ENCODE assay signal across 8 cellular contexts in the genomic region with DNA sequence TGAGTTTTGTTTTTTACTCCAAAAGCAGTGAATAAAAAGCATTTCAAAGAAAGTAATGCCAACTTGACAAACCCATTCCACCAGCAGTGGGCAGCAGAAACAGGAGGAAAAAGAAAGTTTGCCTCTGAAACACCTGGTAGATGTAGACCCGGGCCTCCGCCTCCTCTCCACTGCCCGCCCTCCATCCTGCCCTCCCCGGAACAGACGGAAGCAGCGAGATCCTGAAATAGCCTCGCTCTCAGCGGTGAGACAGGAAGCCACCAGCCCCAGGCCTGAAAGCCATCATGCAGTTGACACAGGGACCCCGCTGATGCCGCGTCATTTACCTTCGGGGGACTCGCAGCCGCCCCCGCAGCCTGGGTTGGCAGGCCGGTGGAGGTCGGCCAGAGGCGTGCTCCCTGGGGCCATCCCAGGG.
DNase-seq lines count a peak whose midpoint lies in the region; ATAC-seq and TF ChIP-seq lines count a peak whose summit lies in the region.

No MANE protein-coding gene starts in this region.

- DNase-seq in WERI-Rb-1 (no peak), colonic mucosa (peak; percentile 38), kidney glomerular epithelial cell (lab: John Stamatoyannopoulos, UW) (no peak), NCI-H1930 (lab: John Stamatoyannopoulos, UW) (no peak)

- intact Hi-C loops in colonic mucosa (cut with DNase I): no loop called here

- H2AFZ ChIP-seq in parathyroid adenoma: peak overlapping the region; percentile 68

- peak overlapping the region in 9 of 11 experiments; percentile 47 to 82 (median 72); a peak in 17 of 22 replicates for H3K9ac ChIP-seq in BLaER1 treated with 17β-estradiol and CSF1 and Interleukin-3, amounts not matched to agents 10 nM and 100 nM
- H3K9ac ChIP-seq in colonic mucosa (ENCODE audit: low read depth in 2 of 2, low read length in 2 of 2): no peak overlapping the region
- H3K9ac ChIP-seq in parathyroid adenoma: no peak overlapping the region

- H3K4me2 ChIP-seq in BLaER1 treated with 17β-estradiol and CSF1 and Interleukin-3, amounts not matched to agents 10 nM and 100 nM: peak overlapping the region; percentile 84 to 96 (median 94)
- H3K4me2 ChIP-seq in parathyroid adenoma (ENCODE audit: low read length): no peak overlapping the region

- H4K20me1 ChIP-seq in BLaER1 treated with 17β-estradiol and CSF1 and Interleukin-3, amounts not matched to agents 10 nM and 100 nM: no peaks in the 10 kb centered on the region

- no peaks in the 10 kb centered on the region for H3K79me2 ChIP-seq in parathyroid adenoma

- peaks cover 24 to 73% (median 67%) of the 10 kb centered on the region in 10 experiments for H3K4me1 ChIP-seq in BLaER1 treated with 17β-estradiol and CSF1 and Interleukin-3, amounts not matched to agents 10 nM and 100 nM
- H3K4me1 ChIP-seq in colonic mucosa (no peaks in the 10 kb centered on the region), parathyroid adenoma (no peaks in the 10 kb centered on the region)

- peak overlapping the region in 10 of 11 experiments; percentile 45 to 91 (median 84); a peak in 19 of 22 replicates for H3K27ac ChIP-seq in BLaER1 treated with 17β-estradiol and CSF1 and Interleukin-3, amounts not matched to agents 10 nM and 100 nM
- H3K27ac ChIP-seq in WERI-Rb-1 (no peak overlapping the region), colonic mucosa (no peak overlapping the region), parathyroid adenoma (no peak overlapping the region)

- no peaks in the 10 kb centered on the region for H3K27me3 ChIP-seq in BLaER1 treated with 17β-estradiol and CSF1 and Interleukin-3, amounts not matched to agents 10 nM and 100 nM
- H3K27me3 ChIP-seq in WERI-Rb-1 (ENCODE audit: insufficient read depth, low read depth, severe bottlenecking) (no peaks in the 10 kb centered on the region), colonic mucosa (no peaks in the 10 kb centered on the region), parathyroid adenoma (ENCODE audit: control insufficient read depth, insufficient read depth, low read length) (no peaks in the 10 kb centered on the region)

- H3K36me3 ChIP-seq in BLaER1 treated with 17β-estradiol and CSF1 and Interleukin-3, amounts not matched to agents 10 nM and 100 nM: no peaks in the 10 kb centered on the region
- no peaks in the 10 kb centered on the region for H3K36me3 ChIP-seq in WERI-Rb-1
- no peaks in the 10 kb centered on the region for H3K36me3 ChIP-seq in colonic mucosa
- H3K36me3 ChIP-seq in parathyroid adenoma (ENCODE audit: control insufficient read depth, insufficient read depth, low read length): no peaks in the 10 kb centered on the region

- ATAC-seq in GM19043 (IDR thresholded peaks at IDR 0.05; ENCODE audit: low read depth, unreplicated experiment): peak; percentile 99
- peak; percentile 97 for ATAC-seq in HG03159 (IDR thresholded peaks at IDR 0.05; ENCODE audit: unreplicated experiment)

- H3K9me3 ChIP-seq in BLaER1 treated with 17β-estradiol and CSF1 and Interleukin-3, amounts not matched to agents 10 nM and 100 nM (replicated peaks in 1 of 11): no peaks in the 10 kb centered on the region
- H3K9me3 ChIP-seq in WERI-Rb-1 (ENCODE audit: severe bottlenecking) (no peaks in the 10 kb centered on the region), colonic mucosa (no peaks in the 10 kb centered on the region), parathyroid adenoma (ENCODE audit: control insufficient read depth, low read length) (no peaks in the 10 kb centered on the region)

- H3K4me3 ChIP-seq in BLaER1 treated with 17β-estradiol and CSF1 and Interleukin-3, amounts not matched to agents 10 nM and 100 nM: peak overlapping the region in 9 of 10 experiments; percentile 13 to 59 (median 44); a peak in 14 of 20 replicates
- no peak overlapping the region for H3K4me3 ChIP-seq in WERI-Rb-1 (ENCODE audit: low read depth, low read length)
- H3K4me3 ChIP-seq in colonic mucosa: no peak overlapping the region
- no peak overlapping the region for H3K4me3 ChIP-seq in parathyroid adenoma (ENCODE audit: low read depth, low read length)

- peak; percentile 14; the same call in 1 of the 2 replicates for TF ChIP-seq CTCF in WERI-Rb-1 (IDR thresholded peaks at IDR 0.05; ENCODE audit: low read depth, low read length)
- TF ChIP-seq CTCF in colonic mucosa (IDR thresholded peaks at IDR 0.05): no peak
- TF ChIP-seq CTCF in parathyroid adenoma (IDR thresholded peaks at IDR 0.05): peak; percentile 20

Comparison
In these comparisons a context has a peak if more than half of its experiments do, and no peak if none do; other contexts are left out.
1. H3K27ac ChIP-seq: peak in BLaER1 treated with 17β-estradiol and CSF1 and Interleukin-3, amounts not matched to agents 10 nM and 100 nM (10 of 11); none in WERI-Rb-1 (single experiment), colonic mucosa (single experiment) and parathyroid adenoma (single experiment).
2. H3K4me3 ChIP-seq: peak in BLaER1 treated with 17β-estradiol and CSF1 and Interleukin-3, amounts not matched to agents 10 nM and 100 nM (9 of 10); none in WERI-Rb-1 (single experiment), colonic mucosa (single experiment) and parathyroid adenoma (single experiment).
3. H3K9ac ChIP-seq: peak in BLaER1 treated with 17β-estradiol and CSF1 and Interleukin-3, amounts not matched to agents 10 nM and 100 nM (9 of 11); none in colonic mucosa (0 of 2) and parathyroid adenoma (single experiment).